In the genomic region with DNA sequence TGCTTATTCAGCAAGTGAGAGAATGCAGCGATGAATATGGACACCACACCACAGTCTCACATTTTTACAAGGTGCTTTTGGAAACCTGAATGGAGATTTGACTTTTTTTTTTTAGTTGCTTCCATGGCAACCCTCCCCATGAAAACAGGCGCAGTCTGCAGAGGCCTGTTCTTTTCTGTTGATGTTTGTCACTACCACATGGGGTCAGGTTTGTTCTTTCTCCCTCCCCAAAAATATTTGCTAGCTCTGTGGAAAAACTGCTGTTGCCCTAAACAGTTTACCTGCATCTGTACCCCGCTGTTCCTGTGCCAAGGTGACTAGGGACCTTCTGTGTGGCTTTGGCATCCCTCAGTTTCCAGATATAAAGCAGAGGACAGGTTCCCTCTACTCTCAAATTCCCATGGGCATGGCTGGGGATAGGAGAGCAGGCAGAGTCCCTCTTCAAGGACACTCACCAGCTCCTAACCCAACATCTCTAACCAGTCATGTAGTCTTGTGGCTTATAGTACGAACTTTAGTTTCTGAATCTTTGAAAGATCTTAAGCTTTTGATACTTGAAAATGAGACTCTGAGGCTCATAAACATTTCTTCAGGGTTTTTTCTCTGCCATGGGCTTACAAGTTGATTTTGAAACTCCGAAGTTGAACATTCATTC, we compare ENCODE assay signal across 7 cellular contexts. TPM values are rescaled to one million over a fixed set of nuclear protein-coding genes. Genes with fewer than 3 reads are reported as not detected.
A peak's percentile ranks its signal among the peaks of the same experiment; 100 is the strongest.
DNase-seq lines count a peak whose midpoint lies in the region; ATAC-seq and TF ChIP-seq lines count a peak whose summit lies in the region.

No MANE protein-coding gene starts in this region.

- peaks cover 48 to 53% (median 51%) of the 10 kb centered on the region in 3 donors for H3K4me1 Mint-ChIP-seq in T-cell
- peaks cover 10% of the 10 kb centered on the region for H3K4me1 Mint-ChIP-seq in endothelial cell (ENCODE audit: unreplicated experiment)

- no peaks in the 10 kb centered on the region for H3K27me3 Mint-ChIP-seq in T-cell
- no peaks in the 10 kb centered on the region for H3K27me3 Mint-ChIP-seq in endothelial cell (ENCODE audit: unreplicated experiment)

- CTCF ChIA-PET in T-cell (lab: Charles Lee): interaction anchor here (0.5 to 8.0 kb wide), 28 partner anchors 9 to 360 kb away, joined by 3 to 152 read pairs (median 5); a partner anchor contains a TSS

- DNase-seq in G401 (ENCODE audit: low spot score): peak; percentile 77
- DNase-seq in T-cell: peak in 19 of 34 experiments; percentile 10 to 51 (median 24)
- DNase-seq in medulla oblongata (ENCODE audit: extremely low spot score): peak; percentile 51
- no peak for DNase-seq in NCI-H510A treated with DMSO at 0.1 percent for 48 hours (lab: John Stamatoyannopoulos, UW)
- DNase-seq in endothelial cell (ENCODE audit: low spot score): no peak

- H3K4me3 Mint-ChIP-seq in T-cell: peak overlapping the region in 1 of 3 donors; percentile 56
- no peak overlapping the region for H3K4me3 Mint-ChIP-seq in endothelial cell (ENCODE audit: unreplicated experiment)

- POLR2A ChIA-PET in T-cell (lab: Charles Lee): interaction anchor here (0.6 to 8.9 kb wide), 7 partner anchors 14 to 305 kb away, joined by 3 to 161 read pairs (median 4); a partner anchor contains a TSS

- H3K9me3 Mint-ChIP-seq in T-cell (no peaks in the 10 kb centered on the region), endothelial cell (ENCODE audit: unreplicated experiment) (no peaks in the 10 kb centered on the region)

- H3K27ac Mint-ChIP-seq in T-cell (peak overlapping the region; percentile 68 to 89), endothelial cell (ENCODE audit: unreplicated experiment) (no peak overlapping the region)

- peak; percentile 36 for ATAC-seq in GM21619 (IDR thresholded peaks at IDR 0.05; ENCODE audit: unreplicated experiment)
- ATAC-seq in T-cell (replicated peaks in 1 of 4): peak; percentile 47 to 71 (median 56)
- no peak for ATAC-seq in HG03571 (IDR thresholded peaks at IDR 0.05; ENCODE audit: unreplicated experiment)

- TF ChIP-seq CTCF in endothelial cell (IDR thresholded peaks at IDR 0.05; ENCODE audit: unreplicated experiment): no peak

- no peaks in the 10 kb centered on the region for H3K36me3 Mint-ChIP-seq in T-cell
- no peaks in the 10 kb centered on the region for H3K36me3 Mint-ChIP-seq in endothelial cell (ENCODE audit: low read depth, unreplicated experiment)

- in situ Hi-C loops in G401 (cut with HindIII; ENCODE audit: low sequenced_read_pairs): no loop called here

RNA-seq across cellular contexts. Expression of a gene that starts 14.7 kb away (rescaled TPM):
- total RNA-seq in G401 (2014; rRNA removed; shearing (Covaris generic)): 17.2 and 30.3 TPM in 2 replicates
- total RNA-seq in T-cell (10 to 100 TPM; 45.6 to 96.7 (median 53.9) TPM), endothelial cell (ENCODE audit: unreplicated experiment) (73.0 TPM)

Comparison
In these comparisons a context has a peak if more than half of its experiments do, and no peak if none do; other contexts are left out.
1. DNase-seq: peak in G401 (single experiment), T-cell (19 of 34) and medulla oblongata (single experiment); none in NCI-H510A treated with DMSO at 0.1 percent for 48 hours (single experiment) and endothelial cell (single experiment).